In the genomic region with DNA sequence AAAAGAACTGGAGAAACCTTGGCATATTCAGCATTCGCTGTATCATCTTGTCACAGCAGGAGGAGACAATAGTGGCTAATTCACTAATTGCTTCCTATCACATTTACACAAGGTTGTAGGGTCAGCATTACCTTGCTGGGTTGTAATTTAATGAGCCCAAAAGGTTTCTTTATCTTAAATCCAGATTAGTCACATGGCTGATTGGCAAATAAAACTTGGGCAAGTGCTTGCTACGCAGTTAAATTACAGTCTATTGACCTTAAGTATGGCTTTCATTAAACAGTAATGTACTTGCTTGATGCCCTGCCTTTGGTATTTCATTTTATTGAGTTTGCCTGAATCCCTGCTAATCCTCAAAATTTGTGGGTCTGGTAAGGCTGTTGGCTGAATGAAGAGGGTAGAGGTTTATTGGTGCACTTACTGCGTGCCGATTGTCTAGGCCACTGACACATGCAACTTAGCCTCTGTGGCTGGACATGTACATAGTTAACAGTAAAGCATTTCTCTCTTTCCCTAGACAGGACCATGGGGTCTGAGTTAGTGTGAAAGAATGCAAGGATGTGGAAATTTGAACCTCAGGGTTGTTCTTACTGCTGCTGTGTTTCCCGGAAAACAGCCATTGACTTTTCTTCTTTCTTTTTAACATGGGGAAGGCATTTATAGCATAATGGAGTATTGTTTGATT, we compare ENCODE assay signal across 14 cellular contexts. TPM values are rescaled to one million over a fixed set of nuclear protein-coding genes. Genes with fewer than 3 reads are reported as not detected.
A peak's percentile ranks its signal among the peaks of the same experiment; 100 is the strongest.
DNase-seq lines count a peak whose midpoint lies in the region; ATAC-seq and TF ChIP-seq lines count a peak whose summit lies in the region.
"Had no signal": no experiment of that assay in that cellular context is flagged by ENCODE, and none has a peak within 500 bp of the region (broad histone marks: within the 10 kb centered on the region; RNA-seq: fewer than 3 reads in every experiment).

No MANE protein-coding gene starts in this region.

- H3K36me3 ChIP-seq in GM23248 (ENCODE audit: low read depth) (no peaks in the 10 kb centered on the region), skeletal muscle tissue (ENCODE audit: control insufficient read depth in 3 of 3, insufficient read depth in 3 of 3, low read length in 3 of 3) (no peaks in the 10 kb centered on the region)
- H3K36me3 ChIP-seq: spleen had no signal

- H4K20me1 ChIP-seq in GM23248 (ENCODE audit: insufficient read depth) = no peaks in the 10 kb centered on the region; the same call in 1 of the 2 replicates

- H2AFZ ChIP-seq in GM23248 = no peak overlapping the region

- ATAC-seq in SK-N-SH treated with all-trans-retinoic acid at 6 μM for 48 hours (peak; percentile 90), HG03342 (IDR thresholded peaks at IDR 0.05; ENCODE audit: unreplicated experiment) (no peak)

- DNase-seq in GM23248 = peak; percentile 87
- peak; percentile 98 for DNase-seq in fibroblast of villous mesenchyme (ENCODE audit: low read depth)
- DNase-seq in anterior cingulate cortex (lab: John Stamatoyannopoulos, UW) = no peak
- DNase-seq in SHP77 (lab: John Stamatoyannopoulos, UW) = no peak
- DNase-seq: activated CD4-positive, alpha-beta memory T cell treated with anti-CD3 and anti-CD28 coated beads, Interleukin-2, amount 10 ng/mL, durations not matched to agents 7 days and 5 days; activated naive CD4-positive, alpha-beta T cell; DND-41; NCI-H1105 treated with DMSO at 0.1 percent for 48 hours; spleen; stimulated activated CD8-positive, alpha-beta memory T cell treated with anti-CD3 and anti-CD28 coated beads, Interleukin-4, amount 100 ng/mL, for 48 hours; T-helper 1 cell had no signal

- H3K4me1 ChIP-seq in GM23248 (ENCODE audit: insufficient read depth) (peaks cover 22% of the 10 kb centered on the region), skeletal muscle tissue (ENCODE audit: control insufficient read depth in 3 of 3, insufficient read depth in 3 of 3, low read length in 3 of 3) (peaks cover 8 to 20% (median 16%) of the 10 kb centered on the region in 3 donors)

- no peaks in the 10 kb centered on the region for H3K9me2 ChIP-seq in GM23248 (ENCODE audit: insufficient read depth)

- 56 to 58% methylated on average over 5 of the region's 5 CpGs for WGBS in GM23248 (ENCODE audit: low coverage in 1 of 2, low lambda C conversion rate in 2 of 2, missing lambda C conversion rate in 2 of 2), 2 experiments

- H3F3A ChIP-seq in GM23248 (ENCODE audit: insufficient read depth) = peaks cover 16% of the 10 kb centered on the region; the same call in 1 of the 2 replicates

- no peaks in the 10 kb centered on the region for H3K27me3 ChIP-seq in GM23248 (replicated peaks; ENCODE audit: insufficient read depth)
- H3K27me3 ChIP-seq in skeletal muscle tissue (ENCODE audit: control insufficient read depth in 3 of 3, insufficient read depth in 3 of 3, low read length in 3 of 3) = no peaks in the 10 kb centered on the region
- H3K27me3 ChIP-seq: spleen had no signal

- H3K4me3 ChIP-seq in GM23248 = peak overlapping the region; percentile 42; the same call in 1 of the 2 replicates
- no peak overlapping the region for H3K4me3 ChIP-seq in fibroblast of villous mesenchyme (ENCODE audit: low read depth, low read length)
- H3K4me3 ChIP-seq in skeletal muscle tissue (ENCODE audit: low read length in 3 of 3) = no peak overlapping the region
- H3K4me3 ChIP-seq: spleen had no signal

- H3K9me3 ChIP-seq in GM23248 (ENCODE audit: low read depth) (no peaks in the 10 kb centered on the region), skeletal muscle tissue (ENCODE audit: control insufficient read depth in 3 of 3, low read length in 3 of 3) (no peaks in the 10 kb centered on the region)
- H3K9me3 ChIP-seq: spleen had no signal

- no peak for TF ChIP-seq CTCF in fibroblast of villous mesenchyme (IDR thresholded peaks at IDR 0.05; ENCODE audit: insufficient read depth, low read depth, low read length)

- H3K4me2 ChIP-seq in GM23248 (ENCODE audit: unreplicated experiment) = peak overlapping the region; percentile 41

- no peak overlapping the region for H3K9ac ChIP-seq in GM23248
- no peak overlapping the region for H3K9ac ChIP-seq in skeletal muscle tissue (ENCODE audit: low read depth in 1 of 3, low read length in 3 of 3)

- in situ Hi-C loops in GM23248 (cut with MboI) = no loop called here

- peak overlapping the region; percentile 72 for H3K27ac ChIP-seq in GM23248
- H3K27ac ChIP-seq in skeletal muscle tissue (ENCODE audit: low read depth, low read length) = peak overlapping the region; percentile 1
- H3K27ac ChIP-seq: spleen had no signal

- H3K79me2 ChIP-seq in GM23248 (ENCODE audit: insufficient read depth) = peaks cover 87% of the 10 kb centered on the region

TF ChIP-seq in SK-N-SH treated with all-trans-retinoic acid at 6 μM for 48 hours, 23 proteins besides CTCF, POLR2A, EP300 and RAD21:
- no peak for TF ChIP-seq OSR1 (CRISPR knock-in tag; IDR thresholded peaks at IDR 0.05)
- TF ChIP-seq CSDC2 (CRISPR knock-in tag; IDR thresholded peaks at IDR 0.05) = no peak
- TF ChIP-seq ZNF8 (CRISPR knock-in tag; IDR thresholded peaks at IDR 0.05) = no peak
- TF ChIP-seq TOX (CRISPR knock-in tag; IDR thresholded peaks at IDR 0.05; ENCODE audit: borderline replicate concordance) = no peak
- no peak for TF ChIP-seq ZNF565 (CRISPR knock-in tag; conservative IDR thresholded peaks at IDR 0.05; ENCODE audit: low read depth)
- no peak for TF ChIP-seq TCF4 (CRISPR knock-in tag; IDR thresholded peaks at IDR 0.05; ENCODE audit: borderline replicate concordance)
- no peak for TF ChIP-seq TSHZ2 (CRISPR knock-in tag; IDR thresholded peaks at IDR 0.05)
- no peak for TF ChIP-seq ZC3H10 (CRISPR knock-in tag; IDR thresholded peaks at IDR 0.05)
- TF ChIP-seq ZFP3 (CRISPR knock-in tag; IDR thresholded peaks at IDR 0.05) = no peak
- no peak for TF ChIP-seq PPARA (CRISPR knock-in tag; IDR thresholded peaks at IDR 0.05; ENCODE audit: borderline replicate concordance)

RNA-seq across cellular contexts. Expression of gene FMNL2, which starts 34.3 kb away (rescaled TPM):
- 18.6 and 19.6 TPM in 2 replicates for total RNA-seq in GM23248 (2014; rRNA removed; shearing (Covaris generic))
- 3.8 and 4.4 TPM in 2 replicates for polyA plus RNA-seq in GM23248 (2016; fragmentation: Nextera tagmentation; extraction: Ambion mirVana)
- 17.3 and 20.0 TPM in 2 replicates for total RNA-seq in fibroblast of villous mesenchyme
- total RNA-seq in skeletal muscle tissue = 15.7 TPM

Comparison
In these comparisons a context has a peak if more than half of its experiments do, and no peak if none do; other contexts are left out.
1. DNase-seq: peak in GM23248 (single experiment) and fibroblast of villous mesenchyme (single experiment); none in anterior cingulate cortex (0 of 58) and SHP77 (0 of 2).